ENCODE assay signal across 8 cellular contexts in the genomic region with DNA sequence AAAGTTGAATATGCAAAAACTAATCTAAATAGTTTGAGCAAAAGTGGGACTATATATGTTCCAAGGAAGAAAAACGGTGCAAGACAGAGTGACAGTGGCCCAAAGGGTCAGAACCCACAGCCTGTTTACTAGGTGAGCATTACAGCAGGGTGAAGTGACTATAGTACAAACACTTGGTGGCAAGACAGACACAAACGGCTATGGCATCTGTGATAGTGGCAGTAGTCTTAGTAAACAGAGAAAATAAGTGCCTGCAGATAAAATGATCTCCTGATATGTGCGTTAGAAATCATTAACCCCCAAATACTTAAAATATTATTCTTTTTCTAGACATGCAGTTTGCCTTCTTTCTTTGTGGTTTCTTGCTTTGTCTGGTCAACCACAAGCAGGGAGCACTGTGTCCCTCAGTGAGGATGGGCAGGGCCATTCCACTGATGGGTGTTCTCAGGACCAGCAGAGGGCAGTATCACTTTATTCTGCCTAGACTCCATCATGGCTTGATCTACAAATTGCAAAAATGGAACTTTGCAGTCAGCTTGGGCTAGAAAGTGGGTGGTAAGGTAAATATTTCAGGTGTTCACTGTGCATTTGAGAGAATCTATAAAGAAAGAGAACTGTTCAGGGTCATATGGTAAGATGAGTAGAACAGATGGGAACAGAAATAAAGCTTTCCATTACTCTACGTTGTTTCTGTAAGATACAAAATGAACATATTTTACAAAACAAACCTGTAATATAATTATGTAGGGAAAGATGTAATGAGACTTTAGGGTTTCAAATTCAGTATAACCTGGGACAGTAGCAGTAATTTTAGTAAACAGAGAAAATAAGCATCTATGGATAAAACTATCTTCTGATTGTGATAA.
DNase-seq lines count a peak whose midpoint lies in the region; ATAC-seq, FAIRE-seq and TF ChIP-seq lines count a peak whose summit lies in the region.

No MANE protein-coding gene starts in this region.

- WGBS in esophagus squamous epithelium, 2 donors, result 78 to 79% methylated on average over 4 of the region's 4 CpGs

- ATAC-seq in CD8-positive, alpha-beta T cell, result peak; percentile 77
- peak; percentile 95 for ATAC-seq in HG03354 (IDR thresholded peaks at IDR 0.05; ENCODE audit: poor library complexity, severe bottlenecking, unreplicated experiment)
- peak; percentile 68 for ATAC-seq in activated CD8-positive, alpha-beta T cell treated with anti-CD3 and anti-CD28 coated beads for 36 hours

- peaks cover 2% of the 10 kb centered on the region for H3K36me3 Mint-ChIP-seq in CD8-positive, alpha-beta T cell
- H3K36me3 Mint-ChIP-seq in activated CD8-positive, alpha-beta T cell treated with anti-CD3 and anti-CD28 coated beads for 36 hours (ENCODE audit: low read depth), result no peaks in the 10 kb centered on the region
- H3K36me3 Mint-ChIP-seq in nephron progenitor cell (ENCODE audit: low read depth), result peaks cover 9% of the 10 kb centered on the region

- no peaks in the 10 kb centered on the region for H3K9me3 ChIP-seq in CD8-positive, alpha-beta T cell (ENCODE audit: low read length)
- no peaks in the 10 kb centered on the region for H3K9me3 ChIP-seq in esophagus squamous epithelium

- POLR2A ChIA-PET in CD8-positive, alpha-beta T cell (lab: Charles Lee), result no interaction called here
- POLR2A ChIA-PET in activated CD8-positive, alpha-beta T cell treated with anti-CD3 and anti-CD28 coated beads for 36 hours (lab: Charles Lee), result interaction anchor here (0.7 kb wide), 1 partner anchor 189 kb away, joined by 3 read pairs; no protein-coding TSS in a partner anchor

- no peaks in the 10 kb centered on the region for H3K9me3 Mint-ChIP-seq in CD8-positive, alpha-beta T cell
- H3K9me3 Mint-ChIP-seq in activated CD8-positive, alpha-beta T cell treated with anti-CD3 and anti-CD28 coated beads for 36 hours, result no peaks in the 10 kb centered on the region
- H3K9me3 Mint-ChIP-seq in nephron progenitor cell, result peaks cover 9% of the 10 kb centered on the region

- no peaks in the 10 kb centered on the region for H3K36me3 ChIP-seq in CD8-positive, alpha-beta T cell (ENCODE audit: insufficient read depth, low read length)
- peaks cover 0 to 2% (median 0%) of the 10 kb centered on the region in 3 donors for H3K36me3 ChIP-seq in esophagus squamous epithelium

- CTCF ChIA-PET in CD8-positive, alpha-beta T cell (lab: Charles Lee), result interaction anchor here (0.6 to 1.0 kb wide), 2 partner anchors 445 to 452 kb away, joined by 4 to 6 read pairs; no protein-coding TSS in a partner anchor
- CTCF ChIA-PET in activated CD8-positive, alpha-beta T cell treated with anti-CD3 and anti-CD28 coated beads for 36 hours (lab: Charles Lee), result interaction anchor here (0.6 to 1.7 kb wide), 18 partner anchors 11 to 743 kb away, joined by 3 to 8 read pairs (median 4); a partner anchor contains a TSS

- no peak overlapping the region for H3K4me3 ChIP-seq in CD8-positive, alpha-beta T cell (ENCODE audit: low read depth, low read length)
- H3K4me3 ChIP-seq in esophagus squamous epithelium, result no peak overlapping the region

- no peaks in the 10 kb centered on the region for H3K27me3 Mint-ChIP-seq in CD8-positive, alpha-beta T cell (ENCODE audit: low read depth)
- no peaks in the 10 kb centered on the region for H3K27me3 Mint-ChIP-seq in activated CD8-positive, alpha-beta T cell treated with anti-CD3 and anti-CD28 coated beads for 36 hours
- H3K27me3 Mint-ChIP-seq in nephron progenitor cell (ENCODE audit: low read depth, poor library complexity), result no peaks in the 10 kb centered on the region

- intact Hi-C loops in CD8-positive, alpha-beta T cell (cut with DNase I, micrococcal nuclease), result loop anchor here (1.0 to 10.0 kb wide), 6 partner anchors 113 to 875 kb away; no protein-coding TSS in a partner anchor
- intact Hi-C loops in activated CD8-positive, alpha-beta T cell treated with anti-CD3 and anti-CD28 coated beads for 36 hours (cut with micrococcal nuclease), result loop anchor here (2.0 kb wide), 1 partner anchor 109 kb away; no protein-coding TSS in a partner anchor
- intact Hi-C loops in esophagus squamous epithelium (cut with DNase I), result no loop called here

- no peaks in the 10 kb centered on the region for H3K27me3 ChIP-seq in CD8-positive, alpha-beta T cell (ENCODE audit: insufficient read depth, low read length)
- H3K27me3 ChIP-seq in esophagus squamous epithelium, result no peaks in the 10 kb centered on the region

- no peak for TF ChIP-seq POLR2A in esophagus squamous epithelium (IDR thresholded peaks at IDR 0.05)

- peaks cover 22% of the 10 kb centered on the region for H3K4me1 Mint-ChIP-seq in CD8-positive, alpha-beta T cell (ENCODE audit: low read depth)
- peaks cover 35% of the 10 kb centered on the region for H3K4me1 Mint-ChIP-seq in activated CD8-positive, alpha-beta T cell treated with anti-CD3 and anti-CD28 coated beads for 36 hours (ENCODE audit: low read depth)
- H3K4me1 Mint-ChIP-seq in nephron progenitor cell, result peaks cover 28% of the 10 kb centered on the region

- peak in 4 of 7 experiments; percentile 16 to 52 (median 32) for DNase-seq in CD8-positive, alpha-beta T cell
- DNase-seq in GM19239 (ENCODE audit: insufficient read length, low spot score), result peak; percentile 53
- DNase-seq in NCI-H774 (lab: John Stamatoyannopoulos, UW), result peak; percentile 42
- peak; percentile 70 for DNase-seq in activated CD8-positive, alpha-beta T cell treated with anti-CD3 and anti-CD28 coated beads for 36 hours
- no peak for DNase-seq in esophagus squamous epithelium (lab: John Stamatoyannopoulos, UW)
- DNase-seq in nephron progenitor cell, result peak; percentile 42
- DNase-seq in urothelium cell line (ENCODE audit: low spot score), result peak; percentile 70

- no peak overlapping the region for H3K4me3 Mint-ChIP-seq in CD8-positive, alpha-beta T cell
- H3K4me3 Mint-ChIP-seq in activated CD8-positive, alpha-beta T cell treated with anti-CD3 and anti-CD28 coated beads for 36 hours, result no peak overlapping the region
- no peak overlapping the region for H3K4me3 Mint-ChIP-seq in nephron progenitor cell

- no peak overlapping the region for H3K27ac Mint-ChIP-seq in CD8-positive, alpha-beta T cell
- H3K27ac Mint-ChIP-seq in activated CD8-positive, alpha-beta T cell treated with anti-CD3 and anti-CD28 coated beads for 36 hours, result no peak overlapping the region
- no peak overlapping the region for H3K27ac Mint-ChIP-seq in nephron progenitor cell

- peak; percentile 62 for TF ChIP-seq CTCF in CD8-positive, alpha-beta T cell (IDR thresholded peaks at IDR 0.05)
- TF ChIP-seq CTCF in activated CD8-positive, alpha-beta T cell treated with anti-CD3 and anti-CD28 coated beads for 36 hours (IDR thresholded peaks at IDR 0.05), result peak; percentile 86
- peak; percentile 63 to 77 (median 68) for TF ChIP-seq CTCF in esophagus squamous epithelium (IDR thresholded peaks at IDR 0.05)
- TF ChIP-seq CTCF in nephron progenitor cell (IDR thresholded peaks at IDR 0.05), result peak; percentile 73

- FAIRE-seq in GM19239 (lab: Jason Lieb, UNC) (peak; percentile 91), urothelium cell line (lab: Jason Lieb, UNC) (no peak)

- peaks cover 15% of the 10 kb centered on the region for H3K4me1 ChIP-seq in CD8-positive, alpha-beta T cell (ENCODE audit: insufficient read depth, low read length)
- peaks cover 0 to 15% (median 0%) of the 10 kb centered on the region in 3 donors for H3K4me1 ChIP-seq in esophagus squamous epithelium

- no peak overlapping the region for H3K27ac ChIP-seq in CD8-positive, alpha-beta T cell (ENCODE audit: low read depth, low read length)
- H3K27ac ChIP-seq in esophagus squamous epithelium, result no peak overlapping the region
